17 cellular contexts compared by ENCODE assay signal in the genomic region with DNA sequence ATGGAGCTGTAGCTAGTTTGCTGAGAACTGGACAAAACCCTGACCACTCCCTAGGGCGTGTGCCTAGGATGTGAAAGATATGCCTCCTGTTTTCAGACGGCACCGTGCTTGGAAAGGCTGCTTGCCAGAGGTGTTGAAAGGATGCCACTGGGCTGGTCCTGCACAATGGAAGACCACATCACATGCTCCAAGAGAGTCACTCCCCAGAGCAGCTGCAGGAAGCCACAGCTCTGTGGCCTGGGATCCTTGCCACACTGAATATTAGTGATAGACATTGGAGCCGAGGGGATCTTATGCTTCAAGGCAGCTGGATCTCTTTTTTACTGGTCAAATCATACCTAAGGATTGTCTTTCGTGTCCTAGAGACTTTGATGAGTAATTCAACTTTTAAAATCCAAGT. TPM values are rescaled to one million over a fixed set of nuclear protein-coding genes. Genes with fewer than 3 reads are reported as not detected.
A peak's percentile ranks its signal among the peaks of the same experiment; 100 is the strongest.
DNase-seq lines count a peak whose midpoint lies in the region; TF ChIP-seq lines count a peak whose summit lies in the region.
"Had no signal": no experiment of that assay in that cellular context is flagged by ENCODE, and none has a peak within 500 bp of the region (broad histone marks: within the 10 kb centered on the region; RNA-seq: fewer than 3 reads in every experiment).

No MANE protein-coding gene starts in this region.

- no peaks in the 10 kb centered on the region for H3K36me3 ChIP-seq in BLaER1 treated with 17β-estradiol and CSF1 and Interleukin-3, amounts not matched to agents 10 nM and 100 nM
- H3K36me3 ChIP-seq in MG63 = no peaks in the 10 kb centered on the region
- no peaks in the 10 kb centered on the region for H3K36me3 ChIP-seq in WERI-Rb-1
- H3K36me3 ChIP-seq: BE2C, breast epithelium, SJSA1, tibial artery had no signal

- DNase-seq in MG63 (peak; percentile 17), cardiac fibroblast (ENCODE audit: low read depth in 2 of 2) (peak; percentile 26 to 41), myocyte (ENCODE audit: low read depth) (peak; percentile 98), activated gamma-delta T cell treated with Interleukin-2 at 50 U/mL for 16 hours (no peak), WERI-Rb-1 (no peak), ACHN (no peak), ecto neural progenitor cell (ENCODE audit: low spot score) (no peak)
- DNase-seq: activated CD4-positive, alpha-beta T cell treated with anti-CD3 and anti-CD28 coated beads for 4 hours; BE2C; DMS153; hippocampal formation; NCI-H1105 treated with DMSO at 0.1 percent for 48 hours; tibial artery had no signal

- H4K20me1 ChIP-seq in BLaER1 treated with 17β-estradiol and CSF1 and Interleukin-3, amounts not matched to agents 10 nM and 100 nM = no peaks in the 10 kb centered on the region

- H3K9me3 ChIP-seq in BLaER1 treated with 17β-estradiol and CSF1 and Interleukin-3, amounts not matched to agents 10 nM and 100 nM (replicated peaks in 1 of 11) = no peaks in the 10 kb centered on the region
- H3K9me3 ChIP-seq in MG63 (no peaks in the 10 kb centered on the region), WERI-Rb-1 (ENCODE audit: severe bottlenecking) (no peaks in the 10 kb centered on the region)
- H3K9me3 ChIP-seq: BE2C, breast epithelium, SJSA1, tibial artery had no signal

- peaks cover 0 to 22% (median 20%) of the 10 kb centered on the region in 10 experiments; a peak in 16 of 20 replicates for H3K4me1 ChIP-seq in BLaER1 treated with 17β-estradiol and CSF1 and Interleukin-3, amounts not matched to agents 10 nM and 100 nM
- H3K4me1 ChIP-seq: breast epithelium, SJSA1, tibial artery had no signal

- in situ Hi-C loops in ACHN (cut with HindIII; ENCODE audit: low pct_ligation_motif_present, low pct_unique_long_range_greater_than_20kb, low sequenced_read_pairs) = no loop called here

- no peak overlapping the region for H3K4me3 ChIP-seq in BLaER1 treated with 17β-estradiol and CSF1 and Interleukin-3, amounts not matched to agents 10 nM and 100 nM
- H3K4me3 ChIP-seq in MG63 = no peak overlapping the region
- H3K4me3 ChIP-seq in cardiac fibroblast (replicated peaks in 1 of 2; ENCODE audit: low read depth in 2 of 2, low read length in 2 of 2) = no peak overlapping the region
- no peak overlapping the region for H3K4me3 ChIP-seq in WERI-Rb-1 (ENCODE audit: low read depth, low read length)
- H3K4me3 ChIP-seq: breast epithelium, SJSA1, tibial artery had no signal

- peak overlapping the region in 1 of 11 experiments; percentile 17; a peak in 1 of 22 replicates for H3K27ac ChIP-seq in BLaER1 treated with 17β-estradiol and CSF1 and Interleukin-3, amounts not matched to agents 10 nM and 100 nM
- no peak overlapping the region for H3K27ac ChIP-seq in WERI-Rb-1
- H3K27ac ChIP-seq: breast epithelium, HL-60, SJSA1, tibial artery had no signal

- H3K9ac ChIP-seq in BLaER1 treated with 17β-estradiol and CSF1 and Interleukin-3, amounts not matched to agents 10 nM and 100 nM = no peak overlapping the region

- H3K4me2 ChIP-seq in BLaER1 treated with 17β-estradiol and CSF1 and Interleukin-3, amounts not matched to agents 10 nM and 100 nM = peak overlapping the region; percentile 8 to 59 (median 43); a peak in 19 of 22 replicates

- no peaks in the 10 kb centered on the region for H3K27me3 ChIP-seq in BLaER1 treated with 17β-estradiol and CSF1 and Interleukin-3, amounts not matched to agents 10 nM and 100 nM
- H3K27me3 ChIP-seq in MG63 (no peaks in the 10 kb centered on the region), WERI-Rb-1 (ENCODE audit: insufficient read depth, low read depth, severe bottlenecking) (no peaks in the 10 kb centered on the region)
- H3K27me3 ChIP-seq: BE2C, breast epithelium, SJSA1, tibial artery had no signal

- TF ChIP-seq CTCF in cardiac fibroblast (IDR thresholded peaks at IDR 0.05; ENCODE audit: low read depth, low read length) = no peak
- no peak for TF ChIP-seq CTCF in WERI-Rb-1 (IDR thresholded peaks at IDR 0.05; ENCODE audit: low read depth, low read length)

RNA-seq across cellular contexts. Expression of a gene that starts 6.6 kb away (rescaled TPM):
- total RNA-seq in MG63 (2014; rRNA removed; shearing (Covaris generic); ENCODE audit: low replicate concordance) = 252 and 266 TPM in 2 replicates
- 568 and 576 TPM in 2 replicates for total RNA-seq in myocyte
- polyA plus RNA-seq in myocyte (2012) = 996 TPM

Comparison
In these comparisons a context has a peak if more than half of its experiments do, and no peak if none do; other contexts are left out.
1. DNase-seq: peak in MG63 (single experiment), cardiac fibroblast (2 of 2) and myocyte (single experiment); none in activated gamma-delta T cell treated with Interleukin-2 at 50 U/mL for 16 hours (single experiment), WERI-Rb-1 (single experiment), ACHN (single experiment) and ecto neural progenitor cell (single experiment).